19 cellular contexts compared by ENCODE assay signal in genomic region chr15:79037848-79038247, GRCh38. TPM values are rescaled to one million over a fixed set of nuclear protein-coding genes. Genes with fewer than 3 reads are reported as not detected.
DNase-seq lines count a peak whose midpoint lies in the region; ATAC-seq and TF ChIP-seq lines count a peak whose summit lies in the region.
"Had no signal": no experiment of that assay in that cellular context is flagged by ENCODE, and none has a peak within 500 bp of the region (broad histone marks: within the 10 kb centered on the region; RNA-seq: fewer than 3 reads in every experiment).

No MANE protein-coding gene starts in this region.

- H3K9me3 ChIP-seq in HCT116 (ENCODE audit: control insufficient read depth in 1 of 2, insufficient read depth in 1 of 2, low read depth in 1 of 2, low read length in 2 of 2) (no peaks in the 10 kb centered on the region), RWPE2 (ENCODE audit: severe bottlenecking) (no peaks in the 10 kb centered on the region), sigmoid colon (peaks cover 0 to 6% (median 0%) of the 10 kb centered on the region in 4 donors)
- H3K9me3 ChIP-seq: Caco-2 had no signal

- TF ChIP-seq CTCF in HCT116 (IDR thresholded peaks at IDR 0.05 in 2 of 3, conservative IDR thresholded peaks at IDR 0.05 in 1 of 3; ENCODE audit: borderline replicate concordance in 1 of 3, insufficient read depth in 1 of 3, low read depth in 2 of 3, low read length in 2 of 3) (no peak), RWPE2 (IDR thresholded peaks at IDR 0.05; ENCODE audit: poor library complexity, severe bottlenecking) (no peak), foreskin keratinocyte (conservative IDR thresholded peaks at IDR 0.05) (no peak), sigmoid colon (IDR thresholded peaks at IDR 0.05) (no peak)

- H3K27me3 ChIP-seq in HCT116 (ENCODE audit: insufficient read depth, low read length) (no peaks in the 10 kb centered on the region), RWPE2 (ENCODE audit: insufficient read depth, poor library complexity, severe bottlenecking) (no peaks in the 10 kb centered on the region), foreskin keratinocyte (peaks cover 3% of the 10 kb centered on the region), sigmoid colon (no peaks in the 10 kb centered on the region)

- H3K27me3 Mint-ChIP-seq in activated naive CD4-positive, alpha-beta T cell treated with anti-CD3 and anti-CD28 coated beads, Interleukin-2, amount 10 ng/mL, durations not matched to agents 7 days and 5 days: peaks cover 53% of the 10 kb centered on the region

- H3K9ac ChIP-seq in HCT116 (ENCODE audit: low read length): no peak overlapping the region

- no peak overlapping the region for H3K4me3 Mint-ChIP-seq in activated naive CD4-positive, alpha-beta T cell treated with anti-CD3 and anti-CD28 coated beads, Interleukin-2, amount 10 ng/mL, durations not matched to agents 7 days and 5 days
- H3K4me3 Mint-ChIP-seq: CD4-positive, alpha-beta T cell had no signal

- H3K27ac ChIP-seq in HCT116 (ENCODE audit: low read depth, low read length): no peak overlapping the region
- no peak overlapping the region for H3K27ac ChIP-seq in RWPE2 (ENCODE audit: poor library complexity, severe bottlenecking)
- H3K27ac ChIP-seq in foreskin keratinocyte: no peak overlapping the region
- no peak overlapping the region for H3K27ac ChIP-seq in sigmoid colon
- H3K27ac ChIP-seq: C4-2B had no signal

- no peak overlapping the region for H3K27ac Mint-ChIP-seq in activated naive CD4-positive, alpha-beta T cell treated with anti-CD3 and anti-CD28 coated beads, Interleukin-2, amount 10 ng/mL, durations not matched to agents 7 days and 5 days
- H3K27ac Mint-ChIP-seq: CD4-positive, alpha-beta T cell; IgD-negative memory B cell had no signal

- H3K4me2 ChIP-seq in HCT116 (ENCODE audit: low read length): peak overlapping the region; percentile 21; the same call in 1 of the 2 replicates

- no peaks in the 10 kb centered on the region for H3K4me1 Mint-ChIP-seq in activated naive CD4-positive, alpha-beta T cell treated with anti-CD3 and anti-CD28 coated beads, Interleukin-2, amount 10 ng/mL, durations not matched to agents 7 days and 5 days

- no peaks in the 10 kb centered on the region for H3K9me2 ChIP-seq in HCT116 (ENCODE audit: insufficient read depth)

- RAD21 ChIA-PET in HCT116 (lab: Charles Lee; ENCODE audit: low non-redundant PET in 1 of 2, low total read pairs in 2 of 2, uncharacterized antibody in 2 of 2, unreplicated experiment in 2 of 2): interaction anchor here in 1 of 2 experiments (0.7 kb wide), 1 partner anchor 147 kb away, joined by 3 read pairs; no protein-coding TSS in a partner anchor

- H3K4me3 ChIP-seq in HCT116 (replicated peaks in 1 of 2; ENCODE audit: low read depth in 1 of 2, low read length in 2 of 2) (no peak overlapping the region), RWPE2 (ENCODE audit: severe bottlenecking) (no peak overlapping the region), sigmoid colon (no peak overlapping the region)

- no peaks in the 10 kb centered on the region for H3K79me2 ChIP-seq in HCT116 (ENCODE audit: insufficient read depth, low read length)

- ATAC-seq in HCT116 (peak; percentile 78), RWPE2 (ENCODE audit: low read depth) (peak; percentile 69; the same call in 2 of the 3 replicates), foreskin keratinocyte (peak; percentile 71)
- ATAC-seq: HepG2 had no signal

- no peaks in the 10 kb centered on the region for H3K36me3 Mint-ChIP-seq in activated naive CD4-positive, alpha-beta T cell treated with anti-CD3 and anti-CD28 coated beads, Interleukin-2, amount 10 ng/mL, durations not matched to agents 7 days and 5 days

- WGBS in sigmoid colon, 2 donors: 89 to 93% methylated on average over 1 of the region's 1 CpG

- H3K9me3 Mint-ChIP-seq in activated naive CD4-positive, alpha-beta T cell treated with anti-CD3 and anti-CD28 coated beads, Interleukin-2, amount 10 ng/mL, durations not matched to agents 7 days and 5 days: peaks cover 4% of the 10 kb centered on the region
- H3K9me3 Mint-ChIP-seq: CD4-positive, alpha-beta T cell had no signal

- no TSS peak for BruUV-seq in HCT116 (replicated peaks; lab: Mats Ljungman, UMichigan)

- TF ChIP-seq POLR2A in HCT116 (IDR thresholded peaks at IDR 0.05; ENCODE audit: borderline replicate concordance, extremely low read depth, insufficient read depth, insufficient read length): no peak
- TF ChIP-seq POLR2A in sigmoid colon (IDR thresholded peaks at IDR 0.05): no peak

- H4K20me1 ChIP-seq in HCT116 (ENCODE audit: insufficient read depth): no peaks in the 10 kb centered on the region

- intact Hi-C loops in HCT116 (cut with micrococcal nuclease) (no loop called here), sigmoid colon (cut with DNase I) (no loop called here)

- H2AFZ ChIP-seq in HCT116 (ENCODE audit: low read depth, low read length, poor library complexity, severe bottlenecking): peak overlapping the region; percentile 76

- H3K4me1 ChIP-seq in HCT116 (ENCODE audit: control insufficient read depth in 1 of 2, insufficient read depth in 2 of 2, low read length in 2 of 2): peaks cover 0 to 6% of the 10 kb centered on the region in 2 experiments; a peak in 2 of 4 replicates
- peaks cover 3% of the 10 kb centered on the region for H3K4me1 ChIP-seq in RWPE2 (ENCODE audit: insufficient read depth, poor library complexity, severe bottlenecking)
- no peaks in the 10 kb centered on the region for H3K4me1 ChIP-seq in foreskin keratinocyte
- no peaks in the 10 kb centered on the region for H3K4me1 ChIP-seq in sigmoid colon
- H3K4me1 ChIP-seq: Caco-2 had no signal

- TF ChIP-seq RAD21 in HCT116 (IDR thresholded peaks at IDR 0.05; ENCODE audit: low read depth): no peak

- POLR2A ChIA-PET in HCT116 (lab: Charles Lee): interaction anchor here (1.6 kb wide), 1 partner anchor 147 kb away, joined by 4 read pairs; no protein-coding TSS in a partner anchor

- peak; percentile 17 for DNase-seq in A172 (ENCODE audit: low spot score)
- DNase-seq in HCT116 (ENCODE audit: low read depth, low spot score): no peak
- peak; percentile 38 for DNase-seq in RWPE2 (ENCODE audit: low spot score)
- DNase-seq in foreskin keratinocyte: peak in 1 of 2 donors; percentile 47
- no peak for DNase-seq in NCI-H2227 treated with DMSO at 0.1 percent for 48 hours (lab: John Stamatoyannopoulos, UW)
- DNase-seq in sigmoid colon: no peak
- no peak for DNase-seq in activated naive CD4-positive, alpha-beta T cell treated with anti-CD3 and anti-CD28 coated beads, Interleukin-2, amount 10 ng/mL, durations not matched to agents 7 days and 5 days
- DNase-seq: AML-193; Caco-2; CD4-positive, alpha-beta T cell; DMS153; DMS79; GDM1; GOT3; H7 had no signal

- H3K36me3 ChIP-seq in HCT116 (ENCODE audit: control insufficient read depth in 1 of 2, insufficient read depth in 2 of 2, low read length in 2 of 2) (no peaks in the 10 kb centered on the region), RWPE2 (ENCODE audit: low read depth) (no peaks in the 10 kb centered on the region), sigmoid colon (no peaks in the 10 kb centered on the region)

- TF ChIP-seq EP300 in sigmoid colon (IDR thresholded peaks at IDR 0.05): no peak

- CTCF ChIA-PET in HCT116 (lab: Charles Lee): interaction anchor here (1.1 to 2.2 kb wide), 3 partner anchors 10 to 147 kb away, joined by 3 to 9 read pairs (median 3); no protein-coding TSS in a partner anchor
- CTCF ChIA-PET in activated naive CD4-positive, alpha-beta T cell treated with anti-CD3 and anti-CD28 coated beads, Interleukin-2, amount 10 ng/mL, durations not matched to agents 7 days and 5 days (lab: Charles Lee): interaction anchor here (0.9 kb wide), 1 partner anchor 10 kb away, joined by 4 read pairs; no protein-coding TSS in a partner anchor

TF ChIP-seq in HCT116, 20 proteins besides CTCF, POLR2A, EP300 and RAD21 (continues in another document):
- TF ChIP-seq ZBTB33 (IDR thresholded peaks at IDR 0.05; ENCODE audit: extremely low read depth, insufficient replicate concordance, low read length) (no peak), EZH2phosphoT487 (IDR thresholded peaks at IDR 0.05; ENCODE audit: borderline replicate concordance) (no peak), EGR1 (IDR thresholded peaks at IDR 0.05; ENCODE audit: low read depth) (no peak), ZNF274 (IDR thresholded peaks at IDR 0.05; ENCODE audit: low read depth, low read length) (no peak), YY1 (IDR thresholded peaks at IDR 0.05; ENCODE audit: extremely low read depth, insufficient replicate concordance, low read depth, low read length) (no peak)

RNA-seq across cellular contexts. Expression of gene RASGRF1, which starts 52.7 kb away (rescaled TPM):
- 1.2 and 2.1 TPM in 2 replicates for total RNA-seq in A172 (2014; rRNA removed; shearing (Covaris generic))
- total RNA-seq in HCT116 (2021; ENCODE audit: unreplicated experiment) (2.4 TPM), foreskin keratinocyte (0.24 and 0.53 TPM in 2 replicates), sigmoid colon (1 to 10 TPM in 1 of 4 donors, under 1 TPM in 2, not detected in 1; 0.14 to 1.2 (median 0.55) TPM)
- polyA plus RNA-seq in HCT116 (2012): 1.1 and 2.7 TPM in 2 replicates
- polyA plus RNA-seq in foreskin keratinocyte (0.16 and 0.56 TPM in 2 replicates), sigmoid colon (under 1 TPM; 0.46 to 0.76 (median 0.60) TPM)
- total RNA-seq: CD4-positive, alpha-beta T cell; Daoy had no signal

Comparison
In these comparisons a context has a peak if more than half of its experiments do, and no peak if none do; other contexts are left out.
1. DNase-seq: peak in A172 (single experiment) and RWPE2 (single experiment); none in HCT116 (single experiment), NCI-H2227 treated with DMSO at 0.1 percent for 48 hours (single experiment), sigmoid colon (single experiment) and activated naive CD4-positive, alpha-beta T cell treated with anti-CD3 and anti-CD28 coated beads, Interleukin-2, amount 10 ng/mL, durations not matched to agents 7 days and 5 days (single experiment).
2. Peak in every context shown above with its lines, with median percentiles within 50 percentile points of each other: ATAC-seq.